8 cellular contexts compared by ENCODE assay signal in the genomic region with DNA sequence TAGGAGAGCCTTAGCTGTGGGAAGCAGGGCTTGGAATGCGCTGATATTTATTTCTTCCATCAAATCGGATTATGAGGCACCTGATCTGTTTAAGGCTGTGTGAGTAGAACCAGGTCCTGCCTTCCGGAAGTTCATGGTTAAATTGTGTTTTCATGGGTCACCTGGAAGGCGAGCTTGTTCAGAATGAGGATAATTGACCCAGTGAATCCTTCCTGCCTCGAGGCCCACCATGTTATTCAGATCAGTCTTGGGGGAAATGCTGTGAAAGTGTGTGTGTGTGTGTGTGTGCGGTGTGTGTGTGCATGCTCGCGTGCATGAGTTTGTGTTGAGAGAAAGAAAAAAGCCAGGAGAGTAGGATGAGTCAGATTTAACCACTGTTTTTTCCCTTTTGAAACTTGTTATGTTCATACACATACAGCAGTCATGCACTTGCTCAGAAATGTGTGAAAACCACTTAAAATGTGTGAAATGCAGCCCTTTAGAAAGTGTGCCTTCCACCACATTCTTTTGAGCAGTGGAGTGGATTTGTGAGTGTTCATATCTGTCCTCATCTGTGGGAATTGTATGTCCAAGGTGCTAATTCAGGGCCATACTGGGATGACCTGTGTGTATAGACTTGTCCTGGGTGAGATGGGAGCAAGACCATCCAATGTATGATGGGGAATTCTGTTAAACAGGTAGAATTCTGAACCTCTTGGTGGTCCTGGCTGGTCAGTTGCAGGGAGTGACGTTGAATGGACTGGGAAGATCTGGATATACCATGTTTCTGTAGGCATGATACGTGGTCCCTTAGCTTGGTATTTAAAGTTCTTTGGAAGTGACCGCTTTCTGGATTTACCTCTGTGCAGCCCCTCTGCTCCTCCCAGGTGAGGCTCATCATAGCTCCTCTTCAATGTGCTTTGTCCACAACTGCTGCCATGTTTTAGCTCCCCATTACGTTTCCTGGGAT. TPM values are rescaled to one million over a fixed set of nuclear protein-coding genes. Genes with fewer than 3 reads are reported as not detected.
DNase-seq lines count a peak whose midpoint lies in the region; FAIRE-seq and TF ChIP-seq lines count a peak whose summit lies in the region.

No MANE protein-coding gene starts in this region.

- peak; percentile 80 for DNase-seq in activated CD8-positive, alpha-beta memory T cell treated with anti-CD3 and anti-CD28 coated beads for 24 hours
- no peak for DNase-seq in activated CD8-positive, alpha-beta memory T cell treated with anti-CD3 and anti-CD28 coated beads, Interleukin-2, amount 50 U/mL, for 48 hours
- DNase-seq in activated naive CD4-positive, alpha-beta T cell treated with anti-CD3 and anti-CD28 coated beads, Interleukin-2, amount 50 U/mL, for 16 hours, result peak; percentile 57
- DNase-seq in small intestine (peak; percentile 50), medulla oblongata (ENCODE audit: extremely low spot score) (no peak), ureter (ENCODE audit: low spot score) (no peak), MG63 (no peak)

- no peaks in the 10 kb centered on the region for H4K20me1 ChIP-seq in KMS-11 (ENCODE audit: insufficient read depth)

- H3K4me1 ChIP-seq in KMS-11 (ENCODE audit: low read depth, poor library complexity, severe bottlenecking) (peaks cover 59% of the 10 kb centered on the region), small intestine (ENCODE audit: control insufficient read depth in 2 of 2, insufficient read depth in 1 of 2, low read depth in 1 of 2, low read length in 1 of 2) (peaks cover 16 to 34% of the 10 kb centered on the region in 2 donors)

- H3K4me3 ChIP-seq in KMS-11 (IDR thresholded peaks at IDR 0.05; ENCODE audit: insufficient read depth, low read depth, low read length) (no peak overlapping the region), small intestine (ENCODE audit: low read depth in 1 of 2, low read length in 2 of 2) (no peak overlapping the region), MG63 (no peak overlapping the region)

- peak overlapping the region; percentile 50; the same call in 1 of the 2 replicates for H3K4me2 ChIP-seq in KMS-11

- 62 to 79% (median 64%) methylated on average over 12 of the region's 12 CpGs for WGBS in small intestine, 3 donors

- H3K27ac ChIP-seq in KMS-11 (peak overlapping the region; percentile 65; the same call in 1 of the 2 replicates), small intestine (ENCODE audit: low read depth in 1 of 2, low read length in 1 of 2) (peak overlapping the region in 1 of 2 donors; percentile 71)

- no peaks in the 10 kb centered on the region for H3K9me3 ChIP-seq in small intestine (ENCODE audit: control insufficient read depth, low read depth)
- no peaks in the 10 kb centered on the region for H3K9me3 ChIP-seq in MG63

- TF ChIP-seq CTCF in KMS-11 (conservative IDR thresholded peaks at IDR 0.05; ENCODE audit: low read depth, low read length), result no peak

- H3K27me3 ChIP-seq in KMS-11 (ENCODE audit: insufficient read depth, low read depth), result no peaks in the 10 kb centered on the region
- no peaks in the 10 kb centered on the region for H3K27me3 ChIP-seq in small intestine (ENCODE audit: control insufficient read depth in 2 of 2, insufficient read depth in 2 of 2, low read length in 2 of 2)
- no peaks in the 10 kb centered on the region for H3K27me3 ChIP-seq in MG63

- no peak overlapping the region for H2AFZ ChIP-seq in KMS-11 (ENCODE audit: low read depth)

- FAIRE-seq in small intestine (lab: Jason Lieb, UNC), result no peak

- no peaks in the 10 kb centered on the region; the same call in 1 of the 2 replicates for H3K79me2 ChIP-seq in KMS-11 (ENCODE audit: insufficient read depth, low read depth)

- H3K9ac ChIP-seq in KMS-11, result no peak overlapping the region

- no peaks in the 10 kb centered on the region for H3K36me3 ChIP-seq in KMS-11 (ENCODE audit: insufficient read depth)
- H3K36me3 ChIP-seq in small intestine (ENCODE audit: control insufficient read depth in 2 of 2, insufficient read depth in 2 of 2, low read length in 2 of 2), result no peaks in the 10 kb centered on the region
- peaks cover 74% of the 10 kb centered on the region for H3K36me3 ChIP-seq in MG63

RNA-seq across cellular contexts. Expression of a gene that starts 36.9 kb away (rescaled TPM):
- polyA plus RNA-seq in small intestine, result 10 to 100 TPM; 11.6 to 17.0 (median 12.1) TPM
- 124 TPM for total RNA-seq in ureter
- total RNA-seq in MG63 (2014; rRNA removed; shearing (Covaris generic); ENCODE audit: low replicate concordance), result 32.9 and 38.2 TPM in 2 replicates

Comparison
In these comparisons a context has a peak if more than half of its experiments do, and no peak if none do; other contexts are left out.
1. DNase-seq: peak in activated CD8-positive, alpha-beta memory T cell treated with anti-CD3 and anti-CD28 coated beads for 24 hours (single experiment), activated naive CD4-positive, alpha-beta T cell treated with anti-CD3 and anti-CD28 coated beads, Interleukin-2, amount 50 U/mL, for 16 hours (single experiment) and small intestine (single experiment); none in activated CD8-positive, alpha-beta memory T cell treated with anti-CD3 and anti-CD28 coated beads, Interleukin-2, amount 50 U/mL, for 48 hours (single experiment), medulla oblongata (single experiment), ureter (single experiment) and MG63 (single experiment).